8 cellular contexts compared by ENCODE assay signal in the genomic region with DNA sequence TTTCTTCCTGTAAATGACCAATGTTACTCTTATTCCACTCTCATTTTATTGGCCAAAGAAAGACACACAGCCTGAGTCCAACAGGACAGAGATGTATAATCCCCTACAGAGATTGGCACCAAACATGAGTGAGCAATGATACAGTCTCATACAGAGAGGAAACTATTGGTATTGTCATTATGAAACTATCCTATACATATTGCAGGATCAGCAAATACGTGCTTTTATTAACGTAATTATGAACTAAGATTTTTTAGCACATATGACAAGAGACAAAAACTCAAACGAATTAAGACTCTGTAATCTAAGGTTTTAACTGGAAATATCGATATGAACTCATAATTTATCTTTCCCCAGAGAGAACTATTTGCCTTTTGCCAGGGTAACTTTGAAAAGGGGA.
"Had no signal": no experiment of that assay in that cellular context is flagged by ENCODE, and none has a peak within 500 bp of the region (broad histone marks: within the 10 kb centered on the region; RNA-seq: fewer than 3 reads in every experiment).

No MANE protein-coding gene starts in this region.

- ATAC-seq: HCT116 had no signal

- H3K36me3 ChIP-seq: HAP-1 had no signal

- H2AFZ ChIP-seq: GM23248 had no signal

- H3K4me3 ChIP-seq: GM23248, HAP-1 had no signal

- H3K4me3 Mint-ChIP-seq: HFFc6 had no signal

- H3K27ac ChIP-seq: GM23248 had no signal

- H3K27ac Mint-ChIP-seq: HFFc6 had no signal

- DNase-seq: GM23248, GOT3, H7, HFFc6, KBM-7 had no signal

- FAIRE-seq: HTR-8/SVneo had no signal

- H3K9ac ChIP-seq: GM23248 had no signal
